22 cellular contexts compared by ENCODE assay signal in genomic region chr12:5620896-5621295, GRCh38.
"Had no signal": no experiment of that assay in that cellular context is flagged by ENCODE, and none has a peak within 500 bp of the region (broad histone marks: within the 10 kb centered on the region; RNA-seq: fewer than 3 reads in every experiment).

No MANE protein-coding gene starts in this region.

- H3K27ac ChIP-seq: HL-60, PC-9, Peyer's patch, SJSA1, SK-N-MC had no signal

- H3K36me3 ChIP-seq: Peyer's patch, SJSA1 had no signal

- H3K27ac Mint-ChIP-seq: IgD-negative memory B cell had no signal

- H3K4me3 ChIP-seq: PC-9, Peyer's patch, SJSA1, SK-N-MC had no signal

- H3K4me1 Mint-ChIP-seq: IgD-negative memory B cell had no signal

- DNase-seq: KBM-7; NCI-H1092; NCI-H1105 treated with DMSO at 0.1 percent for 48 hours; NCI-H1436; NCI-H187; NCI-H2029; NCI-H2081 treated with DMSO at 0.1 percent for 48 hours; NCI-H2171; NCI-H226; NCI-H446; NCI-H510A; NCI-H524 treated with DMSO at 0.1 percent for 48 hours; NCI-H774; NK-92 treated with Interleukin-12 subunit alpha and Interleukin-12 subunit beta, amount 100 ng/mL, for 24 hours; PC-9; Peyer's patch; Right ventricle myocardium superior; SIG-M5 had no signal

- H3K27me3 ChIP-seq: Peyer's patch had no signal

- H2AFZ ChIP-seq: PC-9 had no signal

- H3K4me1 ChIP-seq: Peyer's patch, SJSA1 had no signal

- H3K9me3 ChIP-seq: Peyer's patch, SJSA1 had no signal

- H3K4me2 ChIP-seq: PC-9 had no signal
